Comparison of ENCODE assay signal across 3 cellular contexts in genomic region chr17:73144209-73144608, GRCh38. TPM values are rescaled to one million over a fixed set of nuclear protein-coding genes. Genes with fewer than 3 reads are reported as not detected.
"Had no signal": no experiment of that assay in that cellular context is flagged by ENCODE, and none has a peak within 500 bp of the region (broad histone marks: within the 10 kb centered on the region; RNA-seq: fewer than 3 reads in every experiment).

No MANE protein-coding gene starts in this region.

RNA-seq across cellular contexts. Expression of gene SSTR2, which starts 20.6 kb away (rescaled TPM):
- total RNA-seq: natural killer cell, pulmonary artery endothelial cell had no signal
- polyA plus RNA-seq: smooth muscle cell had no signal
